Comparison of ENCODE assay signal across 24 cellular contexts in the genomic region with DNA sequence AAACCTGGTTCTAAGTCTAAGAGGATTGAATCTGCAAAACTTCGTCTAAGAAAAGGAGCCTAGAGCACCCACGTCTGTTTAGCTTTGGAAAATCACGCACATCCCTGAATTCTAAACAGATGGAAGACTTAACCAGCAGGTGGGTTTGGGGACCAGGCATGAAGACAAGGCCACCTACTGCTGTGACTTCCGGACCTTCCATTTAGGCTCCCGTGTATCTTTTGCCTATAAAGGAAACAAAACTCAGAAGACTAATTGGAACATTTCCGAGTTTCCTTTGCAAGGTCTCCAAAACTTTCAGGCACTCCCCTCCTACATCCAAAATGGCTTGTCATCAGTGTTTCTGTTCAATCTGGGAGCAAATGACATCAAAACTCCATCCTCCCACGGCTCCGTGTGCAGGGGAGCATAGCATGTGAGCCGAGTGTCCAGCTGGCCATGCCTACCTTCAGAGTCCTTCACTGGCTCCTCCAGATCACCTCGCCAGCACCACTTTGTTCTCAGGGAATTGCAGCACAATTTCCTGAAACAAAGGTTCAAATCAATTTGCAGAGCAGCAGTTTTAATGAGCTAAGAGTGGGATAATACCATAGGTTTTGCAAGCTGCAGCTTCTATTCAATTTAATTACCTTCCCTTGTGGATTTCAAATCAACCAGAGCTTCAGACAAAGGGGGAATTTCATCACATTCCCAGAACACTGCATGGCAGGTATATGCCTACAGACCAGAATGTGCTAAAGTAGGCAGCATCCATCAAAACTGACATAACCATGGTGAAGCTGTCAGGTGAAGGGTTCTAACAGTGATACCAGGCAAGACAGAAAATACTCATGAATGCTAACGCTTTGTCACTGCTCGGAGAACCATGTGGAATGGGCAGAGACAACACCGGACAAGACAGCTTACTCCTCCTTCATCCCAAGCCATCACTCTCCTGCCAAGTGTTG. TPM values are rescaled to one million over a fixed set of nuclear protein-coding genes. Genes with fewer than 3 reads are reported as not detected.
"Had no signal": no experiment of that assay in that cellular context is flagged by ENCODE, and none has a peak within 500 bp of the region (broad histone marks: within the 10 kb centered on the region; RNA-seq: fewer than 3 reads in every experiment).

No MANE protein-coding gene starts in this region.

- H3K4me2 ChIP-seq: smooth muscle cell had no signal

- H3K9me3 ChIP-seq: left lung, ovary, testis had no signal

- H3K4me1 ChIP-seq: left lung, testis had no signal

- H3K27ac Mint-ChIP-seq: activated CD8-positive, alpha-beta T cell treated with anti-CD3 and anti-CD28 coated beads for 36 hours; activated naive CD8-positive, alpha-beta T cell treated with anti-CD3 and anti-CD28 coated beads, Interleukin-2, amount 50 U/mL, for 24 hours; activated T-helper 17 cell treated with anti-CD3 and anti-CD28 coated beads, Interleukin-2, amount 50 U/mL, for 72 hours; mesothelial cell of epicardium; stimulated activated effector memory CD8-positive, alpha-beta T cell treated with anti-CD3 and anti-CD28 coated beads, Interleukin-12 subunit alpha, Interleukin-12 subunit beta, amount 100 ng/mL, for 72 hours; type B pancreatic cell had no signal

- H3K36me3 Mint-ChIP-seq: mesothelial cell of epicardium, type B pancreatic cell had no signal

- H3K27me3 Mint-ChIP-seq: activated CD8-positive, alpha-beta T cell treated with anti-CD3 and anti-CD28 coated beads for 36 hours; activated naive CD8-positive, alpha-beta T cell treated with anti-CD3 and anti-CD28 coated beads, Interleukin-2, amount 50 U/mL, for 24 hours; activated T-helper 17 cell treated with anti-CD3 and anti-CD28 coated beads, Interleukin-2, amount 50 U/mL, for 72 hours; type B pancreatic cell had no signal

- H3K4me3 Mint-ChIP-seq: activated CD8-positive, alpha-beta T cell treated with anti-CD3 and anti-CD28 coated beads for 36 hours; activated naive CD8-positive, alpha-beta T cell treated with anti-CD3 and anti-CD28 coated beads, Interleukin-2, amount 50 U/mL, for 24 hours; activated T-helper 17 cell treated with anti-CD3 and anti-CD28 coated beads, Interleukin-2, amount 50 U/mL, for 72 hours; brain; mesothelial cell of epicardium; stimulated activated effector memory CD8-positive, alpha-beta T cell treated with anti-CD3 and anti-CD28 coated beads, Interleukin-12 subunit alpha, Interleukin-12 subunit beta, amount 100 ng/mL, for 72 hours; type B pancreatic cell had no signal

- H3K4me3 ChIP-seq: coronary artery, left lung, ovary, smooth muscle cell, testis had no signal

- H3K36me3 ChIP-seq: left lung, ovary had no signal

- DNase-seq: activated CD8-positive, alpha-beta T cell treated with anti-CD3 and anti-CD28 coated beads for 36 hours; activated naive CD4-positive, alpha-beta T cell; activated naive CD8-positive, alpha-beta T cell treated with anti-CD3 and anti-CD28 coated beads, Interleukin-2, amount 50 U/mL, for 24 hours; activated T-cell treated with anti-CD3 and anti-CD28 coated beads, Interleukin-2, amount 50 U/mL, for 1 hour; foreskin keratinocyte; kidney; left lung; ovary; stimulated activated CD4-positive, alpha-beta T cell treated with anti-CD3 and anti-CD28 coated beads, Interleukin-4, amount 100 ng/mL, for 24 hours; T-helper 2 cell; testis had no signal

- H3K4me1 Mint-ChIP-seq: activated naive CD8-positive, alpha-beta T cell treated with anti-CD3 and anti-CD28 coated beads, Interleukin-2, amount 50 U/mL, for 24 hours; activated T-helper 17 cell treated with anti-CD3 and anti-CD28 coated beads, Interleukin-2, amount 50 U/mL, for 72 hours; stimulated activated effector memory CD8-positive, alpha-beta T cell treated with anti-CD3 and anti-CD28 coated beads, Interleukin-12 subunit alpha, Interleukin-12 subunit beta, amount 100 ng/mL, for 72 hours had no signal

- H3K27me3 ChIP-seq: foreskin keratinocyte, left lung, ovary, testis had no signal

- ATAC-seq: activated CD8-positive, alpha-beta T cell treated with anti-CD3 and anti-CD28 coated beads for 36 hours; activated naive CD8-positive, alpha-beta T cell treated with anti-CD3 and anti-CD28 coated beads, Interleukin-2, amount 50 U/mL, for 24 hours; activated T-helper 17 cell treated with anti-CD3 and anti-CD28 coated beads, Interleukin-2, amount 50 U/mL, for 72 hours; foreskin keratinocyte; sciatic nerve; stimulated activated effector memory CD8-positive, alpha-beta T cell treated with anti-CD3 and anti-CD28 coated beads, Interleukin-12 subunit alpha, Interleukin-12 subunit beta, amount 100 ng/mL, for 72 hours had no signal

- H3K27ac ChIP-seq: coronary artery, foreskin keratinocyte, left lung, ovary, testis, VCaP had no signal

RNA-seq across cellular contexts. Expression of gene CACNG1, which starts 23.5 kb away (rescaled TPM):
- total RNA-seq: activated CD8-positive, alpha-beta T cell treated with anti-CD3 and anti-CD28 coated beads for 36 hours; activated T-helper 17 cell treated with anti-CD3 and anti-CD28 coated beads, Interleukin-2, amount 50 U/mL, for 72 hours; epithelial cell of proximal tubule; fibroblast of lung; foreskin keratinocyte; kidney; left lung; lung microvascular endothelial cell; pulmonary artery endothelial cell; sciatic nerve; smooth muscle cell; testis had no signal
- polyA plus RNA-seq: fibroblast of lung, foreskin keratinocyte, ovary, smooth muscle cell had no signal
